Comparison of ENCODE assay signal across 10 cellular contexts in genomic region chr3:99637041-99637380, GRCh38. TPM values are rescaled to one million over a fixed set of nuclear protein-coding genes. Genes with fewer than 3 reads are reported as not detected.
DNase-seq lines count a peak whose midpoint lies in the region; ATAC-seq, FAIRE-seq and TF ChIP-seq lines count a peak whose summit lies in the region.
"Had no signal": no experiment of that assay in that cellular context is flagged by ENCODE, and none has a peak within 500 bp of the region (broad histone marks: within the 10 kb centered on the region; RNA-seq: fewer than 3 reads in every experiment).

No MANE protein-coding gene starts in this region.

- peak overlapping the region; percentile 86 for H3K27ac ChIP-seq in epithelial cell of prostate

- DNase-seq in activated CD8-positive, alpha-beta T cell treated with anti-CD3 and anti-CD28 coated beads for 36 hours: no peak
- no peak for DNase-seq in activated CD8-positive, alpha-beta T cell treated with anti-CD3 and anti-CD28 coated beads, Interleukin-2, amount 10 ng/mL, durations not matched to agents 7 days and 5 days
- DNase-seq in epithelial cell of prostate (ENCODE audit: low read depth, low spot score): peak; percentile 27
- DNase-seq in mesothelial cell of epicardium (ENCODE audit: low spot score in 2 of 2, unreplicated experiment in 2 of 2): no peak
- peak; percentile 50 for DNase-seq in urothelium cell line (ENCODE audit: low spot score)
- DNase-seq in frontal cortex (ENCODE audit: low spot score in 2 of 2): no peak
- no peak for DNase-seq in amygdala (lab: John Stamatoyannopoulos, UW)
- DNase-seq: activated CD4-positive, alpha-beta T cell treated with anti-CD3 and anti-CD28 coated beads, Interleukin-2, amount 50 U/mL, for 48 hours; AML-193 had no signal

- no peak overlapping the region for H3K27ac Mint-ChIP-seq in activated CD8-positive, alpha-beta T cell treated with anti-CD3 and anti-CD28 coated beads for 36 hours
- no peak overlapping the region for H3K27ac Mint-ChIP-seq in activated CD8-positive, alpha-beta T cell treated with anti-CD3 and anti-CD28 coated beads, Interleukin-2, amount 10 ng/mL, durations not matched to agents 7 days and 5 days
- H3K27ac Mint-ChIP-seq in mesothelial cell of epicardium: no peak overlapping the region

- H3K36me3 Mint-ChIP-seq in activated CD8-positive, alpha-beta T cell treated with anti-CD3 and anti-CD28 coated beads for 36 hours (ENCODE audit: low read depth): peaks cover 2% of the 10 kb centered on the region
- no peaks in the 10 kb centered on the region for H3K36me3 Mint-ChIP-seq in activated CD8-positive, alpha-beta T cell treated with anti-CD3 and anti-CD28 coated beads, Interleukin-2, amount 10 ng/mL, durations not matched to agents 7 days and 5 days (ENCODE audit: low read depth)
- no peaks in the 10 kb centered on the region for H3K36me3 Mint-ChIP-seq in mesothelial cell of epicardium

- TF ChIP-seq CTCF in activated CD8-positive, alpha-beta T cell treated with anti-CD3 and anti-CD28 coated beads for 36 hours (IDR thresholded peaks at IDR 0.05): no peak
- no peak for TF ChIP-seq CTCF in mesothelial cell of epicardium (IDR thresholded peaks at IDR 0.05; ENCODE audit: unreplicated experiment)

- H3K4me3 Mint-ChIP-seq in activated CD8-positive, alpha-beta T cell treated with anti-CD3 and anti-CD28 coated beads for 36 hours: no peak overlapping the region
- no peak overlapping the region for H3K4me3 Mint-ChIP-seq in activated CD8-positive, alpha-beta T cell treated with anti-CD3 and anti-CD28 coated beads, Interleukin-2, amount 10 ng/mL, durations not matched to agents 7 days and 5 days
- H3K4me3 Mint-ChIP-seq in mesothelial cell of epicardium: peak overlapping the region; percentile 68

- H3K27me3 Mint-ChIP-seq in activated CD8-positive, alpha-beta T cell treated with anti-CD3 and anti-CD28 coated beads for 36 hours: peaks cover 49% of the 10 kb centered on the region
- H3K27me3 Mint-ChIP-seq in activated CD8-positive, alpha-beta T cell treated with anti-CD3 and anti-CD28 coated beads, Interleukin-2, amount 10 ng/mL, durations not matched to agents 7 days and 5 days (ENCODE audit: low read depth): peaks cover 49% of the 10 kb centered on the region
- peaks cover 82% of the 10 kb centered on the region for H3K27me3 Mint-ChIP-seq in mesothelial cell of epicardium (ENCODE audit: low read depth)

- H3K9me3 Mint-ChIP-seq in activated CD8-positive, alpha-beta T cell treated with anti-CD3 and anti-CD28 coated beads for 36 hours: no peaks in the 10 kb centered on the region
- no peaks in the 10 kb centered on the region for H3K9me3 Mint-ChIP-seq in activated CD8-positive, alpha-beta T cell treated with anti-CD3 and anti-CD28 coated beads, Interleukin-2, amount 10 ng/mL, durations not matched to agents 7 days and 5 days (ENCODE audit: insufficient read depth)
- H3K9me3 Mint-ChIP-seq in mesothelial cell of epicardium: no peaks in the 10 kb centered on the region

- no peak for FAIRE-seq in urothelium cell line (lab: Jason Lieb, UNC)
- FAIRE-seq in frontal cortex (lab: Jason Lieb, UNC): no peak

- CTCF ChIA-PET in activated CD8-positive, alpha-beta T cell treated with anti-CD3 and anti-CD28 coated beads for 36 hours (lab: Charles Lee): interaction anchor here (0.9 kb wide), 1 partner anchor 7 kb away, joined by 3 read pairs; no protein-coding TSS in a partner anchor
- CTCF ChIA-PET in activated CD8-positive, alpha-beta T cell treated with anti-CD3 and anti-CD28 coated beads, Interleukin-2, amount 10 ng/mL, durations not matched to agents 7 days and 5 days (lab: Charles Lee): no interaction called here

- peak; percentile 45 for ATAC-seq in activated CD8-positive, alpha-beta T cell treated with anti-CD3 and anti-CD28 coated beads for 36 hours
- no peak for ATAC-seq in activated CD8-positive, alpha-beta T cell treated with anti-CD3 and anti-CD28 coated beads, Interleukin-2, amount 10 ng/mL, durations not matched to agents 7 days and 5 days
- ATAC-seq in GM21423 (IDR thresholded peaks at IDR 0.05; ENCODE audit: unreplicated experiment): no peak

- intact Hi-C loops in activated CD8-positive, alpha-beta T cell treated with anti-CD3 and anti-CD28 coated beads for 36 hours (cut with micrococcal nuclease): no loop called here

- peaks cover 15% of the 10 kb centered on the region for H3K4me1 Mint-ChIP-seq in activated CD8-positive, alpha-beta T cell treated with anti-CD3 and anti-CD28 coated beads for 36 hours (ENCODE audit: low read depth)
- H3K4me1 Mint-ChIP-seq in activated CD8-positive, alpha-beta T cell treated with anti-CD3 and anti-CD28 coated beads, Interleukin-2, amount 10 ng/mL, durations not matched to agents 7 days and 5 days (ENCODE audit: low read depth): peaks cover 12% of the 10 kb centered on the region
- H3K4me1 Mint-ChIP-seq in mesothelial cell of epicardium: peaks cover 18% of the 10 kb centered on the region

- POLR2A ChIA-PET in activated CD8-positive, alpha-beta T cell treated with anti-CD3 and anti-CD28 coated beads for 36 hours (lab: Charles Lee): no interaction called here
- POLR2A ChIA-PET in activated CD8-positive, alpha-beta T cell treated with anti-CD3 and anti-CD28 coated beads, Interleukin-2, amount 10 ng/mL, durations not matched to agents 7 days and 5 days (lab: Charles Lee): no interaction called here

RNA-seq across cellular contexts. Expression of gene COL8A1, which starts 1.4 kb away (rescaled TPM):
- total RNA-seq in activated CD8-positive, alpha-beta T cell treated with anti-CD3 and anti-CD28 coated beads for 36 hours: not detected
- total RNA-seq in activated CD8-positive, alpha-beta T cell treated with anti-CD3 and anti-CD28 coated beads, Interleukin-2, amount 10 ng/mL, durations not matched to agents 7 days and 5 days: under 1 TPM in 1 of 2 experiments, not detected in 1; 0.10 TPM
- 0.61 to 1.1 TPM (median 0.95 TPM) in 3 replicates for total RNA-seq in mesothelial cell of epicardium
- 1.6 TPM for total RNA-seq in frontal cortex

Comparison
In these comparisons a context has a peak if more than half of its experiments do, and no peak if none do; other contexts are left out.
1. DNase-seq: peak in epithelial cell of prostate (single experiment) and urothelium cell line (single experiment); none in activated CD8-positive, alpha-beta T cell treated with anti-CD3 and anti-CD28 coated beads for 36 hours (single experiment), activated CD8-positive, alpha-beta T cell treated with anti-CD3 and anti-CD28 coated beads, Interleukin-2, amount 10 ng/mL, durations not matched to agents 7 days and 5 days (single experiment), mesothelial cell of epicardium (0 of 2), frontal cortex (0 of 2) and amygdala (0 of 56).